ENCODE assay signal across 1 cellular context in genomic region chr20:51797357-51798025, GRCh38.
TF ChIP-seq lines count a peak whose summit lies in the region.

No MANE protein-coding gene starts in this region.

TF ChIP-seq in HEK293, 187 proteins besides CTCF, POLR2A, EP300 and RAD21 (continued from another document and continues in another):
- TF ChIP-seq ZNF518A (tag by site-specific recombination; conservative IDR thresholded peaks at IDR 0.05; ENCODE audit: low read depth) (0 out of 2 replicates have a peak, but pooled peaks have one; percentile 12), ZNF221 (tag by site-specific recombination; IDR thresholded peaks at IDR 0.05; ENCODE audit: borderline replicate concordance) (no peak), ZXDB (tag by site-specific recombination; IDR thresholded peaks at IDR 0.05) (peak; percentile 39; the same call in 1 of the 2 replicates), ZFP41 (tag by site-specific recombination; IDR thresholded peaks at IDR 0.05; ENCODE audit: borderline replicate concordance) (no peak), ZNF585B (tag by site-specific recombination; IDR thresholded peaks at IDR 0.05) (no peak), ZNF19 (tag by site-specific recombination; IDR thresholded peaks at IDR 0.05; ENCODE audit: low read depth) (no peak), OSR2 (tag by site-specific recombination; IDR thresholded peaks at IDR 0.05) (peak; percentile 97), PRDM4 (tag by site-specific recombination; IDR thresholded peaks at IDR 0.05) (peak; percentile 61; the same call in 1 of the 2 replicates), ZNF433 (tag by site-specific recombination; IDR thresholded peaks at IDR 0.05; ENCODE audit: low read depth) (no peak), ZNF426 (tag by site-specific recombination; IDR thresholded peaks at IDR 0.05) (no peak), BCL11A (tag by site-specific recombination; IDR thresholded peaks at IDR 0.05; ENCODE audit: low read depth) (no peak), ZNF777 (tag by site-specific recombination; IDR thresholded peaks at IDR 0.05; ENCODE audit: borderline replicate concordance) (no peak), ZBTB17 (tag by site-specific recombination; IDR thresholded peaks at IDR 0.05) (peak; percentile 39; the same call in 1 of the 2 replicates), ZBTB11 (tag by site-specific recombination; conservative IDR thresholded peaks at IDR 0.05; ENCODE audit: low read depth) (no peak), WT1 (tag by site-specific recombination; IDR thresholded peaks at IDR 0.05) (no peak), ZNF654 (tag by site-specific recombination; IDR thresholded peaks at IDR 0.05; ENCODE audit: low read depth) (no peak), PRDM6 (tag by site-specific recombination; IDR thresholded peaks at IDR 0.05) (peak; percentile 84), KLF8 (tag by site-specific recombination; IDR thresholded peaks at IDR 0.05) (0 out of 2 replicates have a peak, but pooled peaks have one; percentile 1), GLIS1 (tag by site-specific recombination; IDR thresholded peaks at IDR 0.05) (peak; percentile 41), ZBTB1 (tag by site-specific recombination; IDR thresholded peaks at IDR 0.05) (no peak), ZBTB8A (tag by site-specific recombination; IDR thresholded peaks at IDR 0.05) (0 out of 2 replicates have a peak, but pooled peaks have one; percentile 11)
- TF ChIP-seq, protein P1, sequence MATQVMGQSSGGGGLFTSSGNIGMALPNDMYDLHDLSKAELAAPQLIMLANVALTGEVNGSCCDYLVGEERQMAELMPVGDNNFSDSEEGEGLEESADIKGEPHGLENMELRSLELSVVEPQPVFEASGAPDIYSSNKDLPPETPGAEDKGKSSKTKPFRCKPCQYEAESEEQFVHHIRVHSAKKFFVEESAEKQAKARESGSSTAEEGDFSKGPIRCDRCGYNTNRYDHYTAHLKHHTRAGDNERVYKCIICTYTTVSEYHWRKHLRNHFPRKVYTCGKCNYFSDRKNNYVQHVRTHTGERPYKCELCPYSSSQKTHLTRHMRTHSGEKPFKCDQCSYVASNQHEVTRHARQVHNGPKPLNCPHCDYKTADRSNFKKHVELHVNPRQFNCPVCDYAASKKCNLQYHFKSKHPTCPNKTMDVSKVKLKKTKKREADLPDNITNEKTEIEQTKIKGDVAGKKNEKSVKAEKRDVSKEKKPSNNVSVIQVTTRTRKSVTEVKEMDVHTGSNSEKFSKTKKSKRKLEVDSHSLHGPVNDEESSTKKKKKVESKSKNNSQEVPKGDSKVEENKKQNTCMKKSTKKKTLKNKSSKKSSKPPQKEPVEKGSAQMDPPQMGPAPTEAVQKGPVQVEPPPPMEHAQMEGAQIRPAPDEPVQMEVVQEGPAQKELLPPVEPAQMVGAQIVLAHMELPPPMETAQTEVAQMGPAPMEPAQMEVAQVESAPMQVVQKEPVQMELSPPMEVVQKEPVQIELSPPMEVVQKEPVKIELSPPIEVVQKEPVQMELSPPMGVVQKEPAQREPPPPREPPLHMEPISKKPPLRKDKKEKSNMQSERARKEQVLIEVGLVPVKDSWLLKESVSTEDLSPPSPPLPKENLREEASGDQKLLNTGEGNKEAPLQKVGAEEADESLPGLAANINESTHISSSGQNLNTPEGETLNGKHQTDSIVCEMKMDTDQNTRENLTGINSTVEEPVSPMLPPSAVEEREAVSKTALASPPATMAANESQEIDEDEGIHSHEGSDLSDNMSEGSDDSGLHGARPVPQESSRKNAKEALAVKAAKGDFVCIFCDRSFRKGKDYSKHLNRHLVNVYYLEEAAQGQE (tag by site-specific recombination; IDR thresholded peaks at IDR 0.05), result no peak
- TF ChIP-seq, protein P2, sequence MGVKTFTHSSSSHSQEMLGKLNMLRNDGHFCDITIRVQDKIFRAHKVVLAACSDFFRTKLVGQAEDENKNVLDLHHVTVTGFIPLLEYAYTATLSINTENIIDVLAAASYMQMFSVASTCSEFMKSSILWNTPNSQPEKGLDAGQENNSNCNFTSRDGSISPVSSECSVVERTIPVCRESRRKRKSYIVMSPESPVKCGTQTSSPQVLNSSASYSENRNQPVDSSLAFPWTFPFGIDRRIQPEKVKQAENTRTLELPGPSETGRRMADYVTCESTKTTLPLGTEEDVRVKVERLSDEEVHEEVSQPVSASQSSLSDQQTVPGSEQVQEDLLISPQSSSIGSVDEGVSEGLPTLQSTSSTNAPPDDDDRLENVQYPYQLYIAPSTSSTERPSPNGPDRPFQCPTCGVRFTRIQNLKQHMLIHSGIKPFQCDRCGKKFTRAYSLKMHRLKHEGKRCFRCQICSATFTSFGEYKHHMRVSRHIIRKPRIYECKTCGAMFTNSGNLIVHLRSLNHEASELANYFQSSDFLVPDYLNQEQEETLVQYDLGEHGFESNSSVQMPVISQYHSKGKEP (tag by site-specific recombination; IDR thresholded peaks at IDR 0.05), result peak; percentile 59
- TF ChIP-seq, protein P3, sequence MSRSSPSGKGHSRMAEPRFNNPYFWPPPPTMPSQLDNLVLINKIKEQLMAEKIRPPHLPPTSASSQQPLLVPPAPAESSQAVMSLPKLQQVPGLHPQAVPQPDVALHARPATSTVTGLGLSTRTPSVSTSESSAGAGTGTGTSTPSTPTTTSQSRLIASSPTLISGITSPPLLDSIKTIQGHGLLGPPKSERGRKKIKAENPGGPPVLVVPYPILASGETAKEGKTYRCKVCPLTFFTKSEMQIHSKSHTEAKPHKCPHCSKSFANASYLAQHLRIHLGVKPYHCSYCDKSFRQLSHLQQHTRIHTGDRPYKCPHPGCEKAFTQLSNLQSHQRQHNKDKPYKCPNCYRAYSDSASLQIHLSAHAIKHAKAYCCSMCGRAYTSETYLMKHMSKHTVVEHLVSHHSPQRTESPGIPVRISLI (tag by site-specific recombination; IDR thresholded peaks at IDR 0.05), result no peak
- TF ChIP-seq, protein P4, sequence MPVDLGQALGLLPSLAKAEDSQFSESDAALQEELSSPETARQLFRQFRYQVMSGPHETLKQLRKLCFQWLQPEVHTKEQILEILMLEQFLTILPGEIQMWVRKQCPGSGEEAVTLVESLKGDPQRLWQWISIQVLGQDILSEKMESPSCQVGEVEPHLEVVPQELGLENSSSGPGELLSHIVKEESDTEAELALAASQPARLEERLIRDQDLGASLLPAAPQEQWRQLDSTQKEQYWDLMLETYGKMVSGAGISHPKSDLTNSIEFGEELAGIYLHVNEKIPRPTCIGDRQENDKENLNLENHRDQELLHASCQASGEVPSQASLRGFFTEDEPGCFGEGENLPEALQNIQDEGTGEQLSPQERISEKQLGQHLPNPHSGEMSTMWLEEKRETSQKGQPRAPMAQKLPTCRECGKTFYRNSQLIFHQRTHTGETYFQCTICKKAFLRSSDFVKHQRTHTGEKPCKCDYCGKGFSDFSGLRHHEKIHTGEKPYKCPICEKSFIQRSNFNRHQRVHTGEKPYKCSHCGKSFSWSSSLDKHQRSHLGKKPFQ (tag by site-specific recombination; IDR thresholded peaks at IDR 0.05), result 0 out of 2 replicates have a peak, but pooled peaks have one; percentile 42
- TF ChIP-seq, protein P5, sequence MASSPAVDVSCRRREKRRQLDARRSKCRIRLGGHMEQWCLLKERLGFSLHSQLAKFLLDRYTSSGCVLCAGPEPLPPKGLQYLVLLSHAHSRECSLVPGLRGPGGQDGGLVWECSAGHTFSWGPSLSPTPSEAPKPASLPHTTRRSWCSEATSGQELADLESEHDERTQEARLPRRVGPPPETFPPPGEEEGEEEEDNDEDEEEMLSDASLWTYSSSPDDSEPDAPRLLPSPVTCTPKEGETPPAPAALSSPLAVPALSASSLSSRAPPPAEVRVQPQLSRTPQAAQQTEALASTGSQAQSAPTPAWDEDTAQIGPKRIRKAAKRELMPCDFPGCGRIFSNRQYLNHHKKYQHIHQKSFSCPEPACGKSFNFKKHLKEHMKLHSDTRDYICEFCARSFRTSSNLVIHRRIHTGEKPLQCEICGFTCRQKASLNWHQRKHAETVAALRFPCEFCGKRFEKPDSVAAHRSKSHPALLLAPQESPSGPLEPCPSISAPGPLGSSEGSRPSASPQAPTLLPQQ (tag by site-specific recombination; IDR thresholded peaks at IDR 0.05), result 0 out of 2 replicates have a peak, but pooled peaks have one; percentile 35
